Comparison of ENCODE assay signal across 9 cellular contexts in the genomic region with DNA sequence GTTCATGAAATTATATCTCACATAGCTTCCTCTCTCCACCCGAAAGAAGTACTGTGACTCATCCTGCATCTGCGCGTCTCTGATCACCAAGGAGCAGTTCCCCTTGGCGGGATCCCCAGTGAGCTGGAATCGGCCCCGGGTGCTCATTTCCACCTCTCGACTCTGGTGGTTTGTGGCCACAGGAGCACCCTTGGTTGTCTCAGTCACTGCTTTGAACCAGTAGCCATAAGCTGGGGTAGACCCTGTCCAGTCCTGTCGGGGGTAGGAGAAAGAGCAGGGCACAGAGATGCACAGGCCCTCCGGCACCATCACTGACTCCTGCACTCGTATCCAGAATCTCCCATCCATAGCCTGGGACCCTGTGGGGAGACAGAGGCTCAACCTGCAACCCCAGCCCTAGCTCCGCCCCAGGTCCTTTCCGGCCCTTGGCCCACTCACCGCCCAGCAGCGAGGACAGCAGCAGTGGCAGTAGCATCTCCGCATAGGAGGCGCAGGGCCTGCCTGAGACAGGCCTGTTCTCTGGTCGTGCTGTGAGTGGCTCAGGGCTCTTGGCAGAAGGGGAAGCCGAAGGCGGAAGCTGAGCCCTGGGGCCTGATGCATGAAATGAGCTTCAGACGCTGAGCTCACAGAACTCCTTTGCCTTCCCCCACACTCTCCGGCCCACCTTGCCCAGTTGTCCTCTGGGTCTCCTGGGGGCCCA. TPM values are rescaled to one million over a fixed set of nuclear protein-coding genes. Genes with fewer than 3 reads are reported as not detected.
DNase-seq lines count a peak whose midpoint lies in the region; ATAC-seq and TF ChIP-seq lines count a peak whose summit lies in the region.
"Had no signal": no experiment of that assay in that cellular context is flagged by ENCODE, and none has a peak within 500 bp of the region (broad histone marks: within the 10 kb centered on the region; RNA-seq: fewer than 3 reads in every experiment).

SIGLEC10 (minus strand) TSS at position 536 of the 700 bp plus-strand sequence; CDS start at position 475, 61 bp downstream.

- H3K4me3 ChIP-seq in right atrium auricular region: no peak within 1 kb of the TSS
- no peak within 1 kb of the TSS for H3K4me3 ChIP-seq in vagina
- H3K4me3 ChIP-seq in mammary epithelial cell (replicated peaks in 1 of 3; ENCODE audit: insufficient read depth in 1 of 3, low read depth in 2 of 3, low read length in 3 of 3): no peak within 1 kb of the TSS

- POLR2A ChIA-PET in activated CD4-positive, alpha-beta memory T cell treated with anti-CD3 and anti-CD28 coated beads, Interleukin-2, amount 10 ng/mL, durations not matched to agents 7 days and 5 days (lab: Charles Lee): interaction anchor here (1.1 to 2.9 kb wide), 3 partner anchors 23 to 66 kb away, joined by 4 to 20 read pairs (median 6); partner anchors contain the start of gene NKG7

- no peak within 1 kb of the TSS for H3K27ac Mint-ChIP-seq in activated CD4-positive, alpha-beta memory T cell treated with anti-CD3 and anti-CD28 coated beads, Interleukin-2, amount 10 ng/mL, durations not matched to agents 7 days and 5 days
- H3K27ac Mint-ChIP-seq in natural killer cell: peak within 1 kb of the TSS; percentile 56 to 77

- H3K9me3 Mint-ChIP-seq in activated CD4-positive, alpha-beta memory T cell treated with anti-CD3 and anti-CD28 coated beads, Interleukin-2, amount 10 ng/mL, durations not matched to agents 7 days and 5 days: no peaks in the 10 kb centered on the region
- H3K9me3 Mint-ChIP-seq in natural killer cell: no peaks in the 10 kb centered on the region

- BruUV-seq in mammary epithelial cell (replicated peaks; lab: Mats Ljungman, UMichigan): no TSS peak

- peaks cover 20% of the 10 kb centered on the region for H3K27me3 Mint-ChIP-seq in activated CD4-positive, alpha-beta memory T cell treated with anti-CD3 and anti-CD28 coated beads, Interleukin-2, amount 10 ng/mL, durations not matched to agents 7 days and 5 days
- peaks cover 4 to 5% of the 10 kb centered on the region in 2 donors for H3K27me3 Mint-ChIP-seq in natural killer cell (ENCODE audit: low read depth in 2 of 2)

- H3K9me3 ChIP-seq in right atrium auricular region (no peaks in the 10 kb centered on the region), vagina (no peaks in the 10 kb centered on the region), mammary epithelial cell (replicated peaks; ENCODE audit: insufficient read depth, low read length) (no peaks in the 10 kb centered on the region)

- no peak within 1 kb of the TSS for H3K4me3 Mint-ChIP-seq in activated CD4-positive, alpha-beta memory T cell treated with anti-CD3 and anti-CD28 coated beads, Interleukin-2, amount 10 ng/mL, durations not matched to agents 7 days and 5 days
- H3K4me3 Mint-ChIP-seq in natural killer cell: peak within 1 kb of the TSS; percentile 47

- WGBS in mammary epithelial cell (ENCODE audit: low coverage, missing lambda C conversion rate): 59% methylated on average over 15 of the region's 21 CpGs

- H3K27ac ChIP-seq in right atrium auricular region: no peak within 1 kb of the TSS
- no peak within 1 kb of the TSS for H3K27ac ChIP-seq in vagina
- H3K27ac ChIP-seq in mammary epithelial cell (ENCODE audit: insufficient read depth, low read depth, low read length): no peak within 1 kb of the TSS

- H4K20me1 ChIP-seq in mammary epithelial cell (ENCODE audit: insufficient read depth, low read length): no peaks in the 10 kb centered on the region

- H3K4me2 ChIP-seq in mammary epithelial cell (ENCODE audit: insufficient read depth, low read depth, low read length): no peak within 1 kb of the TSS

- peaks cover 12% of the 10 kb centered on the region for H3K4me1 Mint-ChIP-seq in activated CD4-positive, alpha-beta memory T cell treated with anti-CD3 and anti-CD28 coated beads, Interleukin-2, amount 10 ng/mL, durations not matched to agents 7 days and 5 days
- peaks cover 18 to 29% of the 10 kb centered on the region in 2 donors for H3K4me1 Mint-ChIP-seq in natural killer cell

- H3K36me3 Mint-ChIP-seq in activated CD4-positive, alpha-beta memory T cell treated with anti-CD3 and anti-CD28 coated beads, Interleukin-2, amount 10 ng/mL, durations not matched to agents 7 days and 5 days (ENCODE audit: low read depth): no peaks in the 10 kb centered on the region
- H3K36me3 Mint-ChIP-seq in natural killer cell: no peaks in the 10 kb centered on the region

- TF ChIP-seq CTCF in right atrium auricular region (IDR thresholded peaks at IDR 0.05): no peak
- TF ChIP-seq CTCF in natural killer cell (IDR thresholded peaks at IDR 0.05): no peak
- no peak for TF ChIP-seq CTCF in vagina (IDR thresholded peaks at IDR 0.05)
- no peak for TF ChIP-seq CTCF in mammary epithelial cell (conservative IDR thresholded peaks at IDR 0.05 in 1 of 2, IDR thresholded peaks at IDR 0.05 in 1 of 2; ENCODE audit: extremely low read depth in 1 of 2, insufficient read depth in 1 of 2, low read depth in 1 of 2, low read length in 2 of 2)

- ATAC-seq in Right ventricle myocardium inferior (peak; percentile 66), HG03354 (IDR thresholded peaks at IDR 0.05; ENCODE audit: poor library complexity, severe bottlenecking, unreplicated experiment) (peak; percentile 70), natural killer cell (peak; percentile 60 to 81 (median 74))

- H3K79me2 ChIP-seq in mammary epithelial cell (ENCODE audit: insufficient read depth, low read length): no peaks in the 10 kb centered on the region

- in situ Hi-C loops in mammary epithelial cell (cut with MboI; ENCODE audit: low sequenced_read_pairs in 2 of 2): no loop called here

- H3K9ac ChIP-seq in mammary epithelial cell (ENCODE audit: insufficient read depth, low read length): no peak within 1 kb of the TSS

- intact Hi-C loops in Right ventricle myocardium inferior (cut with DNase I): no loop called here
- intact Hi-C loops in natural killer cell (cut with micrococcal nuclease): no loop called here
- intact Hi-C loops in vagina (cut with DNase I): no loop called here
- intact Hi-C loops in mammary epithelial cell (cut with micrococcal nuclease): no loop called here

- no peaks in the 10 kb centered on the region for H3K36me3 ChIP-seq in right atrium auricular region
- H3K36me3 ChIP-seq in vagina: no peaks in the 10 kb centered on the region
- no peaks in the 10 kb centered on the region for H3K36me3 ChIP-seq in mammary epithelial cell (ENCODE audit: insufficient read depth, low read length)

- H3K4me1 ChIP-seq in right atrium auricular region (peaks cover 0 to 4% of the 10 kb centered on the region in 2 donors), vagina (no peaks in the 10 kb centered on the region), mammary epithelial cell (ENCODE audit: insufficient read depth, low read length) (no peaks in the 10 kb centered on the region)

- DNase-seq in Right ventricle myocardium inferior (ENCODE audit: missing footprints) (peak; percentile 90), right atrium auricular region (ENCODE audit: low spot score) (no peak), natural killer cell (no peak), SHP77 treated with DMSO at 0.1 percent for 48 hours (lab: John Stamatoyannopoulos, UW) (no peak), vagina (ENCODE audit: extremely low spot score in 2 of 2) (no peak), mammary epithelial cell (no peak)
- DNase-seq in activated CD4-positive, alpha-beta memory T cell treated with anti-CD3 and anti-CD28 coated beads, Interleukin-2, amount 10 ng/mL, durations not matched to agents 7 days and 5 days: peak; percentile 29
- DNase-seq: DND-41 had no signal

- no peak for TF ChIP-seq POLR2A in vagina (IDR thresholded peaks at IDR 0.05)

- CTCF ChIA-PET in activated CD4-positive, alpha-beta memory T cell treated with anti-CD3 and anti-CD28 coated beads, Interleukin-2, amount 10 ng/mL, durations not matched to agents 7 days and 5 days (lab: Charles Lee): interaction anchor here (0.6 to 2.4 kb wide), 10 partner anchors 9 to 240 kb away, joined by 3 to 9 read pairs (median 4); no protein-coding TSS in a partner anchor
- CTCF ChIA-PET in mammary epithelial cell (lab: Charles Lee; ENCODE audit: low non-redundant PET): no interaction called here

- H3K27me3 ChIP-seq in right atrium auricular region: peaks cover 0 to 5% of the 10 kb centered on the region in 2 donors
- H3K27me3 ChIP-seq in vagina: peaks cover 3% of the 10 kb centered on the region
- H3K27me3 ChIP-seq in mammary epithelial cell (ENCODE audit: insufficient read depth, low read length): peaks cover 2% of the 10 kb centered on the region

- no peak within 1 kb of the TSS for H2AFZ ChIP-seq in mammary epithelial cell (ENCODE audit: low read depth, low read length)

- dilution Hi-C loops in mammary epithelial cell (cut with HindIII; ENCODE audit: low sequenced_read_pairs): no loop called here

RNA-seq across cellular contexts. Expression of gene SIGLEC10, which starts in this region (rescaled TPM):
- total RNA-seq in Right ventricle myocardium inferior (1.1 TPM), right atrium auricular region (1 to 10 TPM in 1 of 2 donors, under 1 TPM in 1; 0.22 to 7.7 TPM), natural killer cell (10 to 100 TPM in 1 of 3 donors, 1 to 10 TPM in 2; 1.7 to 28.9 (median 6.6) TPM), vagina (3.7 TPM), mammary epithelial cell (not detected)
- under 1 TPM; 0.45 to 0.88 TPM for total RNA-seq in activated CD4-positive, alpha-beta memory T cell treated with anti-CD3 and anti-CD28 coated beads, Interleukin-2, amount 10 ng/mL, durations not matched to agents 7 days and 5 days
- not detected for polyA plus RNA-seq in mammary epithelial cell
- polyA minus RNA-seq in mammary epithelial cell: not detected

Comparison
In these comparisons a context has a peak if more than half of its experiments do, and no peak if none do; other contexts are left out.
1. Peak in DNase-seq in activated CD4-positive, alpha-beta memory T cell treated with anti-CD3 and anti-CD28 coated beads, Interleukin-2, amount 10 ng/mL, durations not matched to agents 7 days and 5 days; RNA of the gene not detected or under 1 TPM.